In genomic region chr1:20584890-20585289, GRCh38 we compare ENCODE assay signal across 2 cellular contexts.
A peak's percentile ranks its signal among the peaks of the same experiment; 100 is the strongest.
TF ChIP-seq lines count a peak whose summit lies in the region.

No MANE protein-coding gene starts in this region.

TF ChIP-seq in A549, 52 proteins besides CTCF, POLR2A, EP300 and RAD21:
- TF ChIP-seq TP53 (CRISPR knock-in tag; IDR thresholded peaks at IDR 0.05) (no peak), NFE2L2 (conservative IDR thresholded peaks at IDR 0.05; ENCODE audit: low read length) (peak; percentile 15; the same call in 1 of the 2 replicates), MAFK (IDR thresholded peaks at IDR 0.05; ENCODE audit: partially characterized antibody) (peak; percentile 98)

TF ChIP-seq in HEK293T, 16 proteins besides CTCF, POLR2A, EP300 and RAD21 (continued from another document):
- TF ChIP-seq PKNOX1 (IDR thresholded peaks at IDR 0.05): peak; percentile 41; the same call in 1 of the 2 replicates
